Comparison of ENCODE assay signal across 22 cellular contexts in genomic region chr13:49956131-49956530, GRCh38. TPM values are rescaled to one million over a fixed set of nuclear protein-coding genes. Genes with fewer than 3 reads are reported as not detected.
"Had no signal": no experiment of that assay in that cellular context is flagged by ENCODE, and none has a peak within 500 bp of the region (broad histone marks: within the 10 kb centered on the region; RNA-seq: fewer than 3 reads in every experiment).

No MANE protein-coding gene starts in this region.

- H3K27ac ChIP-seq: brain microvascular endothelial cell, cardiac muscle cell, SJCRH30 had no signal

- H3K4me2 ChIP-seq: SK-N-SH had no signal

- H3K9me3 ChIP-seq: SJCRH30 had no signal

- ATAC-seq: activated T-cell treated with anti-CD3 and anti-CD28 coated beads, Interleukin-2, amount 50 U/mL, for 4 hours had no signal

- H3K4me1 ChIP-seq: SJCRH30 had no signal

- H3K4me3 ChIP-seq: cardiac muscle cell, MG63, SJCRH30 had no signal

- H3K27me3 ChIP-seq: brain microvascular endothelial cell, cardiac muscle cell, MG63, SJCRH30 had no signal

- H3K36me3 ChIP-seq: brain microvascular endothelial cell, cardiac muscle cell, MG63, SJCRH30 had no signal

- H3K9ac ChIP-seq: SK-N-SH had no signal

- DNase-seq: activated B cell treated with CpG ODN at 0.5 μM for 24 hours; activated CD4-positive, alpha-beta memory T cell treated with anti-CD3 and anti-CD28 coated beads for 36 hours; activated CD4-positive, alpha-beta T cell treated with anti-CD3 and anti-CD28 coated beads for 1 hour; activated CD4-positive, alpha-beta T cell treated with anti-CD3 and anti-CD28 coated beads, Interleukin-2, amount 10 ng/mL, durations not matched to agents 24 days and 14 days; activated CD8-positive, alpha-beta memory T cell treated with anti-CD3 and anti-CD28 coated beads for 24 hours; activated effector memory CD4-positive, alpha-beta T cell treated with anti-CD3 and anti-CD28 coated beads, Interleukin-2, amount 50 U/mL, for 16 hours; activated naive CD4-positive, alpha-beta T cell treated with Interleukin-2 at 50 U/mL for 16 hours; activated naive CD8-positive, alpha-beta T cell treated with anti-CD3 and anti-CD28 coated beads for 36 hours; activated T-cell treated with anti-CD3 and anti-CD28 coated beads, Interleukin-2, amount 50 U/mL, for 4 hours; brain microvascular endothelial cell; MG63; NCI-H1105; NCI-H1436; NCI-H1694 treated with DMSO at 0.1 percent for 48 hours; NCI-H2029 treated with DMSO at 0.1 percent for 48 hours; NCI-H345; NCI-H510A; NCI-H526 treated with DMSO at 0.1 percent for 48 hours; NCI-H82; SJCRH30; SK-N-SH had no signal

RNA-seq across cellular contexts. Expression of gene KCNRG, which starts 59.1 kb away (rescaled TPM):
- polyA plus RNA-seq: cardiac muscle cell had no signal
